8 cellular contexts compared by ENCODE assay signal in genomic region chr15:89089316-89090230, GRCh38. TPM values are rescaled to one million over a fixed set of nuclear protein-coding genes. Genes with fewer than 3 reads are reported as not detected.
DNase-seq lines count a peak whose midpoint lies in the region; ATAC-seq and TF ChIP-seq lines count a peak whose summit lies in the region.

No MANE protein-coding gene starts in this region.

- peak in 1 of 2 donors; percentile 57 for TF ChIP-seq POLR2A in adrenal gland (IDR thresholded peaks at IDR 0.05)

- TF ChIP-seq CTCF in left ventricle myocardium inferior (IDR thresholded peaks at IDR 0.05; ENCODE audit: borderline replicate concordance) (no peak), adrenal gland (IDR thresholded peaks at IDR 0.05) (no peak), liver (IDR thresholded peaks at IDR 0.05; ENCODE audit: low read depth, low read length, missing input control) (no peak)

- H3K27me3 ChIP-seq in left ventricle myocardium inferior (ENCODE audit: low read depth) (no peaks in the 10 kb centered on the region), adrenal gland (no peaks in the 10 kb centered on the region), liver (ENCODE audit: control insufficient read depth in 4 of 4, insufficient read depth in 4 of 4, low read length in 3 of 4) (no peaks in the 10 kb centered on the region)

- H3K9ac ChIP-seq in liver (ENCODE audit: low read depth in 1 of 2, low read length in 2 of 2) = peak overlapping the region; percentile 93 to 97

- peak in 1 of 2 donors; percentile 20 for TF ChIP-seq RAD21 in liver (IDR thresholded peaks at IDR 0.05)

- H3K9me3 ChIP-seq in left ventricle myocardium inferior (replicated peaks) = no peaks in the 10 kb centered on the region
- no peaks in the 10 kb centered on the region for H3K9me3 ChIP-seq in adrenal gland (replicated peaks in 1 of 3)
- no peaks in the 10 kb centered on the region for H3K9me3 ChIP-seq in liver (ENCODE audit: control insufficient read depth in 4 of 4, low read length in 3 of 4)

- WGBS in adrenal gland, 4 donors = 52 to 63% (median 55%) methylated on average over 5 of the region's 5 CpGs
- WGBS in liver = 37% methylated on average over 5 of the region's 5 CpGs
- 90% methylated on average over 5 of the region's 5 CpGs for WGBS in urinary bladder

- ATAC-seq in GM18520 (IDR thresholded peaks at IDR 0.05; ENCODE audit: unreplicated experiment) (no peak), HG03442 (IDR thresholded peaks at IDR 0.05; ENCODE audit: unreplicated experiment) (no peak), HG03571 (IDR thresholded peaks at IDR 0.05; ENCODE audit: unreplicated experiment) (no peak)

- H3K4me1 ChIP-seq in left ventricle myocardium inferior (peaks cover 78% of the 10 kb centered on the region), adrenal gland (replicated peaks in 1 of 2) (peaks cover 46 to 78% of the 10 kb centered on the region in 2 donors), liver (ENCODE audit: control insufficient read depth in 4 of 4, insufficient read depth in 4 of 4, low read length in 3 of 4) (peaks cover 3 to 36% (median 14%) of the 10 kb centered on the region in 4 donors), urinary bladder (ENCODE audit: insufficient read depth) (no peaks in the 10 kb centered on the region)

- H3K36me3 ChIP-seq in left ventricle myocardium inferior (no peaks in the 10 kb centered on the region), adrenal gland (replicated peaks in 1 of 2) (no peaks in the 10 kb centered on the region), liver (ENCODE audit: control insufficient read depth in 4 of 4, insufficient read depth in 3 of 4, low read depth in 1 of 4, low read length in 3 of 4) (no peaks in the 10 kb centered on the region), urinary bladder (ENCODE audit: insufficient read depth) (no peaks in the 10 kb centered on the region)

- H3K4me3 ChIP-seq in left ventricle myocardium inferior (peak overlapping the region; percentile 94), adrenal gland (peak overlapping the region in 1 of 4 donors; percentile 69), liver (ENCODE audit: low read depth in 1 of 3, low read length in 3 of 3) (peak overlapping the region; percentile 84 to 88 (median 88)), urinary bladder (ENCODE audit: low read depth, low read length) (peak overlapping the region; percentile 77)

- H3K27ac ChIP-seq in left ventricle myocardium inferior (replicated peaks) (peak overlapping the region; percentile 95), adrenal gland (peak overlapping the region; percentile 75 to 96 (median 93)), liver (ENCODE audit: low read depth in 1 of 2, low read length in 2 of 2) (peak overlapping the region; percentile 95 to 98), urinary bladder (ENCODE audit: low read depth) (peak overlapping the region; percentile 32)

- DNase-seq in left ventricle myocardium inferior (no peak), cardiac septum (ENCODE audit: low spot score) (no peak), adrenal gland (peak in 4 of 7 donors; percentile 43 to 54 (median 52))

- intact Hi-C loops in left ventricle myocardium inferior (cut with micrococcal nuclease) = no loop called here
- intact Hi-C loops in cardiac septum (cut with DNase I) = loop anchor here (2.0 to 5.0 kb wide), 2 partner anchors 29 to 48 kb away; no protein-coding TSS in a partner anchor
- intact Hi-C loops in adrenal gland (cut with DNase I) = loop anchor here in 1 of 2 donors (10.0 kb wide), 1 partner anchor 85 kb away; no protein-coding TSS in a partner anchor

TF ChIP-seq in liver, 16 proteins besides CTCF, POLR2A, EP300 and RAD21:
- TF ChIP-seq FOXA1 (IDR thresholded peaks at IDR 0.05) (no peak), MAX (IDR thresholded peaks at IDR 0.05) (no peak), HNF4G (IDR thresholded peaks at IDR 0.05) (no peak), NR2F2 (IDR thresholded peaks at IDR 0.05) (no peak), GABPA (IDR thresholded peaks at IDR 0.05 in 1 of 2, conservative IDR thresholded peaks at IDR 0.05 in 1 of 2) (no peak), YY1 (IDR thresholded peaks at IDR 0.05) (peak; percentile 24), ZBTB33 (IDR thresholded peaks at IDR 0.05) (no peak), SP1 (IDR thresholded peaks at IDR 0.05) (no peak), TAF1 (conservative IDR thresholded peaks at IDR 0.05) (no peak), EGR1 (IDR thresholded peaks at IDR 0.05; ENCODE audit: low read depth in 2 of 2) (no peak), HNF4A (conservative IDR thresholded peaks at IDR 0.05) (peak; percentile 7 to 25), JUND (IDR thresholded peaks at IDR 0.05) (peak in 1 of 2 donors; percentile 25), FOXA2 (IDR thresholded peaks at IDR 0.05) (no peak), ATF3 (IDR thresholded peaks at IDR 0.05) (no peak), REST (IDR thresholded peaks at IDR 0.05) (no peak), RXRA (IDR thresholded peaks at IDR 0.05) (no peak)

RNA-seq across cellular contexts. Expression of gene ABHD2, which starts 1.3 kb away (rescaled TPM):
- total RNA-seq in left ventricle myocardium inferior (68.2 TPM), cardiac septum (185 TPM), adrenal gland (100 to 1,000 TPM; 116 to 316 (median 173) TPM), liver (100 to 1,000 TPM in 1 of 2 donors, 10 to 100 TPM in 1; 34.6 to 663 TPM), urinary bladder (41.0 TPM)
- polyA plus RNA-seq in adrenal gland (10 to 100 TPM in 1 of 3 donors, 1 to 10 TPM in 2; 5.6 to 71.0 (median 9.7) TPM), liver (10 to 100 TPM; 58.8 to 71.5 TPM), urinary bladder (16.0 TPM)

Comparison
In these comparisons a context has a peak if more than half of its experiments do, and no peak if none do; other contexts are left out.
1. DNase-seq: peak in adrenal gland (4 of 7); none in left ventricle myocardium inferior (single experiment) and cardiac septum (single experiment).
2. H3K27ac ChIP-seq: peak in every context shown above with its lines; median percentile 96 in liver; 95 in left ventricle myocardium inferior; 93 in adrenal gland; 32 in urinary bladder.